ENCODE assay signal across 8 cellular contexts in the genomic region with DNA sequence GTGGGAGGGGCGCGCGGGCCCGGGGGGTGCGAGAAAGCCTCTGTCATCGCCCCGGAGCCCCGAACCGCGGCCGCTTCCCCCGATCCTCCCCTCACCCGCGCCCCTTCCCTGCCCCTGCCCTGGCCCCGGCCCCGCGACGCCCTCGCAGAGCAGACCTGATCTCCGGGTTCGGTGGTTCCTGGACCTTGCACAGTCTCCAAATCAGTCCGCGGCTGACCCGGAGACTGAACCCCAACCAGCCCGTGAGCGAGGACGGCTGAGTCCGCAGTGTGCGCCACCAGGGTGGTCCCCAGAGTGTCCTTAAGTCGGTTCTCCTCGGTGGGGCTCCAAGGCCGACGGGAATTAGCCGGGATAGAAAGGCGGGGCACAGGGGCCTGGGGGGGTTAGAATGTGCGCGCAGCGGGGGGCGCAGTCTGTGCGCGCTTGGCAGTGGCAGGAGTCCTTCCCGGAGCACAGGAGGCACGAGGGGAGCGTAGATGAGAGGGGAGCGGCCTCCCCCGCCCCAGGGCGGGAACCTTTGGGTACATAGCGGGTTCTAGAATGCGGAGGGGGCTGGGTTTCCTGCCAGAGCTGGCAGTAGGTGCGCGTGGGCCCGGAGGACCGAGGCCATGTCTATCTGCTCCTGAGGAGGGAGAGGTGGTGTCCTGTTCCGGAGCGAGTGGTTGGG. TPM values are rescaled to one million over a fixed set of nuclear protein-coding genes. Genes with fewer than 3 reads are reported as not detected.
DNase-seq lines count a peak whose midpoint lies in the region; ATAC-seq and TF ChIP-seq lines count a peak whose summit lies in the region.

No MANE protein-coding gene starts in this region.

- peak overlapping the region; percentile 32 for H3K4me3 ChIP-seq in NB4 (ENCODE audit: low read depth, low read length)
- H3K4me3 ChIP-seq in ascending aorta = peak overlapping the region; percentile 82 to 94
- H3K4me3 ChIP-seq in iPS-20b (ENCODE audit: low read length) = peak overlapping the region; percentile 79
- peak overlapping the region; percentile 54 to 94 (median 82) for H3K4me3 ChIP-seq in spleen

- no peak for DNase-seq in NB4 (ENCODE audit: low read depth)
- no peak for DNase-seq in ascending aorta (ENCODE audit: low spot score in 2 of 2)
- DNase-seq in spleen = peak; percentile 82
- no peak for DNase-seq in NCI-H1930 (lab: John Stamatoyannopoulos, UW)
- no peak for DNase-seq in NCI-H2171 (lab: John Stamatoyannopoulos, UW)

- intact Hi-C loops in ascending aorta (cut with DNase I) = loop anchor here (1.0 kb wide), 2 partner anchors 20 to 68 kb away; partner anchors contain the start of gene ZER1
- intact Hi-C loops in spleen (cut with DNase I; ENCODE audit: low total_unique reads) = no loop called here

- H3K36me3 ChIP-seq in ascending aorta (no peaks in the 10 kb centered on the region), iPS-20b (ENCODE audit: insufficient read depth, low read depth, low read length) (no peaks in the 10 kb centered on the region; the same call in 1 of the 2 replicates), spleen (peaks cover 0 to 27% (median 0%) of the 10 kb centered on the region in 6 donors)

- peak overlapping the region; percentile 68; the same call in 1 of the 2 replicates for H3K9ac ChIP-seq in iPS-20b (ENCODE audit: low read depth, low read length)

- ATAC-seq in GM18505 (IDR thresholded peaks at IDR 0.05; ENCODE audit: unreplicated experiment) = peak; percentile 23

- H3K27me3 ChIP-seq in ascending aorta (no peaks in the 10 kb centered on the region), iPS-20b (ENCODE audit: insufficient read depth, low read length) (peaks cover 5% of the 10 kb centered on the region; the same call in 1 of the 2 replicates), spleen (replicated peaks in 1 of 7) (peaks cover 0 to 5% (median 0%) of the 10 kb centered on the region in 7 donors)

- H3K27ac ChIP-seq in 22Rv1 (peak overlapping the region; percentile 74), ascending aorta (peak overlapping the region; percentile 49 to 73), iPS-20b (ENCODE audit: low read length) (no peak overlapping the region), spleen (peak overlapping the region; percentile 55 to 87 (median 80))

- H3K4me1 ChIP-seq in ascending aorta (peaks cover 0 to 8% of the 10 kb centered on the region in 2 donors), iPS-20b (ENCODE audit: insufficient read depth, low read length) (no peaks in the 10 kb centered on the region), spleen (peaks cover 3 to 34% (median 22%) of the 10 kb centered on the region in 6 donors)

- WGBS in spleen, 5 donors = 5 to 17% (median 6%) methylated on average over 26 to 55 of the region's 55 CpGs

- TF ChIP-seq CTCF in 22Rv1 (IDR thresholded peaks at IDR 0.05) = no peak
- no peak for TF ChIP-seq CTCF in NB4 (IDR thresholded peaks at IDR 0.05; ENCODE audit: low read depth, low read length)
- no peak for TF ChIP-seq CTCF in ascending aorta (IDR thresholded peaks at IDR 0.05)
- no peak for TF ChIP-seq CTCF in spleen (IDR thresholded peaks at IDR 0.05 in 8 of 11, conservative IDR thresholded peaks at IDR 0.05 in 3 of 11)

- H3K9me3 ChIP-seq in ascending aorta (no peaks in the 10 kb centered on the region), iPS-20b (ENCODE audit: insufficient read depth, low read depth, low read length) (no peaks in the 10 kb centered on the region), spleen (no peaks in the 10 kb centered on the region)

- no peak for TF ChIP-seq POLR2A in GM18505 (IDR thresholded peaks at IDR 0.05; ENCODE audit: borderline replicate concordance, extremely low read depth, insufficient read depth, insufficient read length)
- no peak for TF ChIP-seq POLR2A in NB4 (IDR thresholded peaks at IDR 0.05; ENCODE audit: extremely low read depth, insufficient read length)
- no peak for TF ChIP-seq POLR2A in spleen (IDR thresholded peaks at IDR 0.05)

RNA-seq across cellular contexts. Expression of gene PKN3, which starts 0.8 kb away (rescaled TPM):
- 28.8 TPM for total RNA-seq in ascending aorta
- 10 to 100 TPM in 4 of 7 donors, 1 to 10 TPM in 3; 5.6 to 18.5 (median 10.0) TPM for total RNA-seq in spleen
- 10 to 100 TPM in 1 of 3 donors, 1 to 10 TPM in 2; 4.1 to 15.1 (median 9.5) TPM for polyA plus RNA-seq in spleen

RNA-seq across cellular contexts. Expression of gene SET, which starts 14.1 kb away (rescaled TPM):
- 102 TPM for total RNA-seq in ascending aorta
- total RNA-seq in spleen = 100 to 1,000 TPM; 140 to 251 (median 216) TPM
- 100 to 1,000 TPM; 127 to 159 (median 158) TPM for polyA plus RNA-seq in spleen

RNA-seq across cellular contexts. Expression of gene ZDHHC12, which starts 20.8 kb away (rescaled TPM):
- 49.6 TPM for total RNA-seq in ascending aorta
- total RNA-seq in spleen = 10 to 100 TPM; 21.5 to 73.4 (median 24.4) TPM
- 10 to 100 TPM; 31.7 to 51.0 (median 41.5) TPM for polyA plus RNA-seq in spleen

RNA-seq across cellular contexts. Expression of gene DYNC2I2, which starts 46.4 kb away (rescaled TPM):
- total RNA-seq in ascending aorta (49.9 TPM), spleen (10 to 100 TPM; 19.0 to 38.0 (median 25.8) TPM)
- polyA plus RNA-seq in spleen = 10 to 100 TPM; 40.6 to 61.6 (median 53.8) TPM

Comparison
In these comparisons a context has a peak if more than half of its experiments do, and no peak if none do; other contexts are left out.
1. H3K4me3 ChIP-seq: peak in every context shown above with its lines; median percentile 88 in ascending aorta; 82 in spleen; 79 in iPS-20b; 32 in NB4.